In genomic region chr4:38605794-38606586, GRCh38 we compare ENCODE assay signal across 1 cellular context.
TF ChIP-seq lines count a peak whose summit lies in the region.

No MANE protein-coding gene starts in this region.

TF ChIP-seq in WTC11, 78 proteins besides CTCF, POLR2A, EP300 and RAD21 (continued from another document):
- no peak for TF ChIP-seq PREB (CRISPR knock-in tag; IDR thresholded peaks at IDR 0.05; ENCODE audit: borderline replicate concordance)
TF ChIP-seq in WTC11: peak in this region for 0.
